In genomic region chr2:170088776-170089175, GRCh38 we compare ENCODE assay signal across 21 cellular contexts.
DNase-seq lines count a peak whose midpoint lies in the region; TF ChIP-seq lines count a peak whose summit lies in the region.
"Had no signal": no experiment of that assay in that cellular context is flagged by ENCODE, and none has a peak within 500 bp of the region (broad histone marks: within the 10 kb centered on the region; RNA-seq: fewer than 3 reads in every experiment).

No MANE protein-coding gene starts in this region.

- in situ Hi-C loops in GM23248 (cut with MboI), result no loop called here

- H3K79me2 ChIP-seq in GM23248 (ENCODE audit: insufficient read depth), result no peaks in the 10 kb centered on the region
- no peaks in the 10 kb centered on the region for H3K79me2 ChIP-seq in parathyroid adenoma

- 25 to 26% methylated on average over 5 of the region's 5 CpGs for WGBS in GM23248 (ENCODE audit: low coverage in 1 of 2, low lambda C conversion rate in 2 of 2, missing lambda C conversion rate in 2 of 2), 2 experiments

- no peaks in the 10 kb centered on the region for H3K9me2 ChIP-seq in GM23248 (ENCODE audit: insufficient read depth)

- H3K27ac Mint-ChIP-seq in brain (peak overlapping the region; percentile 27 to 91 (median 47)), mesothelial cell of epicardium (no peak overlapping the region)
- H3K27ac Mint-ChIP-seq: activated T-cell treated with anti-CD3 and anti-CD28 coated beads, Interleukin-2, amount 50 U/mL, for 24 hours; CD4-positive, CD25-positive, alpha-beta regulatory T cell; stimulated activated naive CD8-positive, alpha-beta T cell treated with anti-CD3 and anti-CD28 coated beads, Interleukin-15, Interleukin-2, amounts not matched to agents 100 ng/mL and 50 ng/mL, for 24 hours had no signal

- DNase-seq in GM23248 (peak; percentile 22), fibroblast of pulmonary artery (ENCODE audit: low read depth) (peak; percentile 20), T-helper 9 cell (no peak), NCI-H510A treated with DMSO at 0.1 percent for 48 hours (lab: John Stamatoyannopoulos, UW) (no peak), HT-29 (ENCODE audit: low spot score) (no peak), mesothelial cell of epicardium (ENCODE audit: low spot score in 2 of 2, unreplicated experiment in 2 of 2) (no peak)
- DNase-seq: activated CD4-positive, alpha-beta T cell treated with anti-CD3 and anti-CD28 coated beads for 48 hours; activated T-cell treated with anti-CD3 and anti-CD28 coated beads, Interleukin-2, amount 50 U/mL, for 24 hours; CD4-positive, CD25-positive, alpha-beta regulatory T cell; effector CD8-positive, alpha-beta T cell; erythroblast; MM.1S; NCI-H1417 treated with DMSO at 0.1 percent for 48 hours; NCI-H524 treated with DMSO at 0.1 percent for 48 hours; SHP77 treated with DMSO at 0.1 percent for 48 hours; T1000; WERI-Rb-1 had no signal

- TF ChIP-seq CTCF in brain (conservative IDR thresholded peaks at IDR 0.05), result no peak
- TF ChIP-seq CTCF in fibroblast of pulmonary artery (IDR thresholded peaks at IDR 0.05; ENCODE audit: low read length, missing control alignments), result no peak
- no peak for TF ChIP-seq CTCF in parathyroid adenoma (IDR thresholded peaks at IDR 0.05)
- TF ChIP-seq CTCF in mesothelial cell of epicardium (IDR thresholded peaks at IDR 0.05; ENCODE audit: unreplicated experiment), result no peak

- H3K9ac ChIP-seq in GM23248, result no peak overlapping the region
- H3K9ac ChIP-seq in parathyroid adenoma, result no peak overlapping the region
- H3K9ac ChIP-seq: KMS-11 had no signal

- H3K9me3 ChIP-seq in GM23248 (ENCODE audit: low read depth), result no peaks in the 10 kb centered on the region
- no peaks in the 10 kb centered on the region for H3K9me3 ChIP-seq in parathyroid adenoma (ENCODE audit: control insufficient read depth, low read length)

- H3K27me3 ChIP-seq in GM23248 (replicated peaks; ENCODE audit: insufficient read depth) (no peaks in the 10 kb centered on the region), parathyroid adenoma (ENCODE audit: control insufficient read depth, insufficient read depth, low read length) (no peaks in the 10 kb centered on the region)

- H3K4me2 ChIP-seq in GM23248 (ENCODE audit: unreplicated experiment) (no peak overlapping the region), parathyroid adenoma (ENCODE audit: low read length) (no peak overlapping the region)
- H3K4me2 ChIP-seq: KMS-11 had no signal

- H3K4me1 ChIP-seq in GM23248 (ENCODE audit: insufficient read depth) (no peaks in the 10 kb centered on the region), parathyroid adenoma (peaks cover 7% of the 10 kb centered on the region)

- H3K36me3 Mint-ChIP-seq in brain (no peaks in the 10 kb centered on the region), mesothelial cell of epicardium (no peaks in the 10 kb centered on the region)
- H3K36me3 Mint-ChIP-seq: CD4-positive, CD25-positive, alpha-beta regulatory T cell had no signal

- no peaks in the 10 kb centered on the region for H3K27me3 Mint-ChIP-seq in brain
- H3K27me3 Mint-ChIP-seq in mesothelial cell of epicardium (ENCODE audit: low read depth), result no peaks in the 10 kb centered on the region
- H3K27me3 Mint-ChIP-seq: activated T-cell treated with anti-CD3 and anti-CD28 coated beads, Interleukin-2, amount 50 U/mL, for 24 hours had no signal

- no peaks in the 10 kb centered on the region for H3F3A ChIP-seq in GM23248 (ENCODE audit: insufficient read depth)

- H3K4me3 Mint-ChIP-seq in brain (no peak overlapping the region), mesothelial cell of epicardium (no peak overlapping the region)
- H3K4me3 Mint-ChIP-seq: activated T-cell treated with anti-CD3 and anti-CD28 coated beads, Interleukin-2, amount 50 U/mL, for 24 hours; CD4-positive, CD25-positive, alpha-beta regulatory T cell; stimulated activated naive CD8-positive, alpha-beta T cell treated with anti-CD3 and anti-CD28 coated beads, Interleukin-15, Interleukin-2, amounts not matched to agents 100 ng/mL and 50 ng/mL, for 24 hours had no signal

- H3K36me3 ChIP-seq in GM23248 (ENCODE audit: low read depth) (0 out of 2 replicates have a peak, but pooled peaks cover 2% of the 10 kb centered on the region), parathyroid adenoma (ENCODE audit: control insufficient read depth, insufficient read depth, low read length) (no peaks in the 10 kb centered on the region)
- H3K36me3 ChIP-seq: WERI-Rb-1 had no signal

- H3K4me1 Mint-ChIP-seq in brain (peaks cover 16% of the 10 kb centered on the region), mesothelial cell of epicardium (no peaks in the 10 kb centered on the region)
- H3K4me1 Mint-ChIP-seq: CD4-positive, CD25-positive, alpha-beta regulatory T cell had no signal

- no peaks in the 10 kb centered on the region for H4K20me1 ChIP-seq in GM23248 (ENCODE audit: insufficient read depth)

- H3K9me3 Mint-ChIP-seq in brain (peaks cover 4 to 10% (median 8%) of the 10 kb centered on the region in 5 experiments), mesothelial cell of epicardium (peaks cover 25% of the 10 kb centered on the region)

- H3K4me3 ChIP-seq in GM23248 (no peak overlapping the region), fibroblast of pulmonary artery (replicated peaks; ENCODE audit: low read depth, low read length) (no peak overlapping the region), parathyroid adenoma (ENCODE audit: low read depth, low read length) (no peak overlapping the region)

- H3K27ac ChIP-seq in GM23248, result no peak overlapping the region
- H3K27ac ChIP-seq in parathyroid adenoma, result peak overlapping the region; percentile 12
- H3K27ac ChIP-seq: KMS-11, WERI-Rb-1 had no signal

- H2AFZ ChIP-seq in GM23248, result no peak overlapping the region
- no peak overlapping the region for H2AFZ ChIP-seq in parathyroid adenoma

Comparison
In these comparisons a context has a peak if more than half of its experiments do, and no peak if none do; other contexts are left out.
1. DNase-seq: peak in GM23248 (single experiment) and fibroblast of pulmonary artery (single experiment); none in T-helper 9 cell (single experiment), NCI-H510A treated with DMSO at 0.1 percent for 48 hours (single experiment), HT-29 (single experiment) and mesothelial cell of epicardium (0 of 2).